In genomic region chr17:21378553-21378952, GRCh38 we compare ENCODE assay signal across 3 cellular contexts.
TF ChIP-seq lines count a peak whose summit lies in the region.

No MANE protein-coding gene starts in this region.

TF ChIP-seq in HEK293, 187 proteins besides CTCF, POLR2A, EP300 and RAD21:
- TF ChIP-seq ZBTB10 (tag by site-specific recombination; IDR thresholded peaks at IDR 0.05) (no peak), ZNF184 (tag by site-specific recombination; IDR thresholded peaks at IDR 0.05) (peak; percentile 94), EGR2 (tag by site-specific recombination; IDR thresholded peaks at IDR 0.05; ENCODE audit: low read depth) (no peak), ZNF629 (tag by site-specific recombination; IDR thresholded peaks at IDR 0.05) (no peak), ZNF555 (tag by site-specific recombination; conservative IDR thresholded peaks at IDR 0.05) (no peak), ZBTB48 (tag by site-specific recombination; IDR thresholded peaks at IDR 0.05) (no peak), ZNF214 (tag by site-specific recombination; IDR thresholded peaks at IDR 0.05; ENCODE audit: borderline replicate concordance) (no peak), ZNF10 (tag by site-specific recombination; IDR thresholded peaks at IDR 0.05) (no peak)
TF ChIP-seq in HEK293: peak in this region for 1.

TF ChIP-seq in H1, 55 proteins besides CTCF, POLR2A, EP300 and RAD21 (continues in another document):
- TF ChIP-seq SP4 (IDR thresholded peaks at IDR 0.05; ENCODE audit: low read length) (no peak), KDM1A (IDR thresholded peaks at IDR 0.05; ENCODE audit: borderline replicate concordance, low read length) (no peak), RNF2 (IDR thresholded peaks at IDR 0.05; ENCODE audit: borderline replicate concordance, low read depth, low read length, missing control alignments, poor library complexity, severe bottlenecking) (no peak), YY1 (IDR thresholded peaks at IDR 0.05; ENCODE audit: low read depth, low read length) (no peak), CHD7 (IDR thresholded peaks at IDR 0.05; ENCODE audit: insufficient replicate concordance, low read length) (no peak), USF2 (IDR thresholded peaks at IDR 0.05; ENCODE audit: low read length) (no peak), BACH1 (IDR thresholded peaks at IDR 0.05; ENCODE audit: low read length) (no peak), GTF2F1 (IDR thresholded peaks at IDR 0.05; ENCODE audit: borderline replicate concordance, low read depth, low read length) (no peak), EGR1 (IDR thresholded peaks at IDR 0.05; ENCODE audit: borderline replicate concordance, low read depth, low read length) (no peak), TAF7 (optimal IDR thresholded peaks at IDR 0.05; ENCODE audit: borderline replicate concordance, low read depth, low read length) (no peak), KDM4A (IDR thresholded peaks at IDR 0.05; ENCODE audit: low read depth, low read length, severe bottlenecking) (no peak), FOSL1 (IDR thresholded peaks at IDR 0.05; ENCODE audit: insufficient read depth, low read depth, low read length) (no peak), JUND (IDR thresholded peaks at IDR 0.05; ENCODE audit: low read length) (no peak), TCF12 (IDR thresholded peaks at IDR 0.05; ENCODE audit: low read depth, low read length) (no peak)

TF ChIP-seq in neural cell, 6 proteins besides CTCF, POLR2A, EP300 and RAD21:
- TF ChIP-seq POLR2AphosphoS5 (IDR thresholded peaks at IDR 0.05) (no peak), MXI1 (conservative IDR thresholded peaks at IDR 0.05; ENCODE audit: poor library complexity, severe bottlenecking) (no peak), TAF1 (IDR thresholded peaks at IDR 0.05; ENCODE audit: low read depth) (no peak), SMC3 (conservative IDR thresholded peaks at IDR 0.05; ENCODE audit: poor library complexity) (no peak), EZH2 (IDR thresholded peaks at IDR 0.05; ENCODE audit: borderline replicate concordance, insufficient read depth, low read length, poor library complexity, severe bottlenecking) (no peak), REST (IDR thresholded peaks at IDR 0.05; ENCODE audit: borderline replicate concordance) (no peak)
